In the genomic region with DNA sequence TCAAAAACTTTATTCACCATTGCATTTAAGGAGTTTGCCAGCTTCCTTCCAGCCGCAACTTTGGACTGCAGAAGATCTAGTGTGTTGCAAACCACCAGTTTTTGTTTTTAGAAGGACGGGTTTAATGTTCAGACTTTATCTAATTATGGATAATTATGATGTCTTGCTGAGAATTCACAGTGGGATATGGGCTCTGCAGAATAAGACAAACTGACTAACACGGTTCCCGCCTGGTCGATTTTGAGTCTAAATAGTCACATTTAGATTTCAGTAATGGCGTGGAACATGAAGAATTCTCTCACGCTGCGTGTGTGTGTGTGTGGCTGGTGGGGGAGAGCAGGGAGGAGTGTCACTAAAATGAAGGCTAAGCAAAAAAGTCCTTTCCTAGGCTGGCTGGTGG, we compare ENCODE assay signal across 2 cellular contexts.
TF ChIP-seq lines count a peak whose summit lies in the region.

No MANE protein-coding gene starts in this region.

TF ChIP-seq in SK-N-SH, 30 proteins besides CTCF, POLR2A, EP300 and RAD21:
- no peak for TF ChIP-seq TCF12 (IDR thresholded peaks at IDR 0.05)

TF ChIP-seq in SK-N-SH treated with all-trans-retinoic acid at 6 μM for 48 hours, 23 proteins besides CTCF, POLR2A, EP300 and RAD21:
- TF ChIP-seq ESRRG (CRISPR knock-in tag; IDR thresholded peaks at IDR 0.05): no peak
- TF ChIP-seq, protein P1, sequence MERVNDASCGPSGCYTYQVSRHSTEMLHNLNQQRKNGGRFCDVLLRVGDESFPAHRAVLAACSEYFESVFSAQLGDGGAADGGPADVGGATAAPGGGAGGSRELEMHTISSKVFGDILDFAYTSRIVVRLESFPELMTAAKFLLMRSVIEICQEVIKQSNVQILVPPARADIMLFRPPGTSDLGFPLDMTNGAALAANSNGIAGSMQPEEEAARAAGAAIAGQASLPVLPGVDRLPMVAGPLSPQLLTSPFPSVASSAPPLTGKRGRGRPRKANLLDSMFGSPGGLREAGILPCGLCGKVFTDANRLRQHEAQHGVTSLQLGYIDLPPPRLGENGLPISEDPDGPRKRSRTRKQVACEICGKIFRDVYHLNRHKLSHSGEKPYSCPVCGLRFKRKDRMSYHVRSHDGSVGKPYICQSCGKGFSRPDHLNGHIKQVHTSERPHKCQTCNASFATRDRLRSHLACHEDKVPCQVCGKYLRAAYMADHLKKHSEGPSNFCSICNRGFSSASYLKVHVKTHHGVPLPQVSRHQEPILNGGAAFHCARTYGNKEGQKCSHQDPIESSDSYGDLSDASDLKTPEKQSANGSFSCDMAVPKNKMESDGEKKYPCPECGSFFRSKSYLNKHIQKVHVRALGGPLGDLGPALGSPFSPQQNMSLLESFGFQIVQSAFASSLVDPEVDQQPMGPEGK (CRISPR knock-in tag; IDR thresholded peaks at IDR 0.05; ENCODE audit: borderline replicate concordance): no peak
- no peak for TF ChIP-seq OSR1 (CRISPR knock-in tag; IDR thresholded peaks at IDR 0.05)
- TF ChIP-seq, protein P2, sequence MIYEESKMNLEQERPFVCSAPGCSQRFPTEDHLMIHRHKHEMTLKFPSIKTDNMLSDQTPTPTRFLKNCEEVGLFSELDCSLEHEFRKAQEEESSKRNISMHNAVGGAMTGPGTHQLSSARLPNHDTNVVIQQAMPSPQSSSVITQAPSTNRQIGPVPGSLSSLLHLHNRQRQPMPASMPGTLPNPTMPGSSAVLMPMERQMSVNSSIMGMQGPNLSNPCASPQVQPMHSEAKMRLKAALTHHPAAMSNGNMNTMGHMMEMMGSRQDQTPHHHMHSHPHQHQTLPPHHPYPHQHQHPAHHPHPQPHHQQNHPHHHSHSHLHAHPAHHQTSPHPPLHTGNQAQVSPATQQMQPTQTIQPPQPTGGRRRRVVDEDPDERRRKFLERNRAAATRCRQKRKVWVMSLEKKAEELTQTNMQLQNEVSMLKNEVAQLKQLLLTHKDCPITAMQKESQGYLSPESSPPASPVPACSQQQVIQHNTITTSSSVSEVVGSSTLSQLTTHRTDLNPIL (CRISPR knock-in tag; IDR thresholded peaks at IDR 0.05; ENCODE audit: low read depth): no peak
- no peak for TF ChIP-seq TOX (CRISPR knock-in tag; IDR thresholded peaks at IDR 0.05; ENCODE audit: borderline replicate concordance)
- no peak for TF ChIP-seq ARNTL (CRISPR knock-in tag; IDR thresholded peaks at IDR 0.05; ENCODE audit: borderline replicate concordance, low read depth)
- TF ChIP-seq, protein P3, sequence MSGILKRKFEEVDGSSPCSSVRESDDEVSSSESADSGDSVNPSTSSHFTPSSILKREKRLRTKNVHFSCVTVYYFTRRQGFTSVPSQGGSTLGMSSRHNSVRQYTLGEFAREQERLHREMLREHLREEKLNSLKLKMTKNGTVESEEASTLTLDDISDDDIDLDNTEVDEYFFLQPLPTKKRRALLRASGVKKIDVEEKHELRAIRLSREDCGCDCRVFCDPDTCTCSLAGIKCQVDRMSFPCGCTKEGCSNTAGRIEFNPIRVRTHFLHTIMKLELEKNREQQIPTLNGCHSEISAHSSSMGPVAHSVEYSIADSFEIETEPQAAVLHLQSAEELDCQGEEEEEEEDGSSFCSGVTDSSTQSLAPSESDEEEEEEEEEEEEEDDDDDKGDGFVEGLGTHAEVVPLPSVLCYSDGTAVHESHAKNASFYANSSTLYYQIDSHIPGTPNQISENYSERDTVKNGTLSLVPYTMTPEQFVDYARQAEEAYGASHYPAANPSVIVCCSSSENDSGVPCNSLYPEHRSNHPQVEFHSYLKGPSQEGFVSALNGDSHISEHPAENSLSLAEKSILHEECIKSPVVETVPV (CRISPR knock-in tag; IDR thresholded peaks at IDR 0.05): no peak
- no peak for TF ChIP-seq ZC3H10 (CRISPR knock-in tag; IDR thresholded peaks at IDR 0.05)
- no peak for TF ChIP-seq ZNF565 (CRISPR knock-in tag; conservative IDR thresholded peaks at IDR 0.05; ENCODE audit: low read depth)
- TF ChIP-seq ZFP30 (CRISPR knock-in tag; IDR thresholded peaks at IDR 0.05): no peak
